ENCODE assay signal across 22 cellular contexts in genomic region chr1:150869683-150870082, GRCh38. TPM values are rescaled to one million over a fixed set of nuclear protein-coding genes. Genes with fewer than 3 reads are reported as not detected.
A peak's percentile ranks its signal among the peaks of the same experiment; 100 is the strongest.
DNase-seq lines count a peak whose midpoint lies in the region; ATAC-seq and TF ChIP-seq lines count a peak whose summit lies in the region.
"Had no signal": no experiment of that assay in that cellular context is flagged by ENCODE, and none has a peak within 500 bp of the region (broad histone marks: within the 10 kb centered on the region; RNA-seq: fewer than 3 reads in every experiment).

No MANE protein-coding gene starts in this region.

- ATAC-seq in esophagus mucosa: no peak
- no peak for ATAC-seq in HG03571 (IDR thresholded peaks at IDR 0.05; ENCODE audit: unreplicated experiment)
- ATAC-seq in HG03139 (IDR thresholded peaks at IDR 0.05; ENCODE audit: unreplicated experiment): no peak
- ATAC-seq: right cardiac atrium had no signal

- DNase-seq in stimulated activated CD4-positive, alpha-beta T cell treated with anti-CD3 and anti-CD28 coated beads, Interleukin-15, amount 100 ng/mL, for 24 hours: peak; percentile 10
- no peak for DNase-seq in stimulated activated CD4-positive, alpha-beta T cell treated with anti-CD3 and anti-CD28 coated beads, Interleukin-12 subunit alpha, Interleukin-12 subunit beta, amount 100 ng/mL, for 4 hours
- DNase-seq in RKO (ENCODE audit: low spot score): peak; percentile 18
- DNase-seq in epithelial cell of proximal tubule (ENCODE audit: low read depth): no peak
- DNase-seq in cardiac septum (ENCODE audit: low spot score): no peak
- DNase-seq: adrenal gland, DMS53, dorsolateral prefrontal cortex, erythroblast, KG1, mammary epithelial cell, NCI-H1048, NCI-H2029, NCI-H446 treated with DMSO at 0.1 percent for 48 hours, ovary, right cardiac atrium had no signal

- TF ChIP-seq CTCF in epithelial cell of proximal tubule (conservative IDR thresholded peaks at IDR 0.05; ENCODE audit: low read depth, low read length): peak; percentile 12

- intact Hi-C loops in cardiac septum (cut with DNase I): no loop called here

- no peak overlapping the region for H3K4me3 ChIP-seq in epithelial cell of proximal tubule (ENCODE audit: low read depth, low read length)
- H3K4me3 ChIP-seq: adrenal gland, cardiac muscle cell, dorsolateral prefrontal cortex, ovary had no signal

RNA-seq across cellular contexts. Expression of gene ARNT, which starts 6.7 kb away (rescaled TPM):
- total RNA-seq in epithelial cell of proximal tubule: 13.9 and 22.2 TPM in 2 replicates
- 32.0 TPM for total RNA-seq in cardiac septum
- 17.7 TPM for total RNA-seq in esophagus mucosa

RNA-seq across cellular contexts. Expression of gene CTXND2, which starts 17.3 kb away (rescaled TPM):
- total RNA-seq in epithelial cell of proximal tubule (not detected in 2 replicates), cardiac septum (not detected), esophagus mucosa (not detected)
- total RNA-seq: adrenal gland; cardiac muscle cell; dorsolateral prefrontal cortex; kidney epithelial cell; mammary epithelial cell; ovary; right cardiac atrium; T-helper 1 cell treated with Interleukin-12 subunit alpha and Interleukin-12 subunit beta and Interleukin-4 antibody, amounts not matched to agents 30 ng/mL and 1 ng/mL, for 36 hours had no signal

RNA-seq across cellular contexts. Expression of gene SETDB1, which starts 56.5 kb away (rescaled TPM):
- 20.6 and 26.4 TPM in 2 replicates for total RNA-seq in epithelial cell of proximal tubule
- total RNA-seq in cardiac septum: 15.5 TPM
- 24.3 TPM for total RNA-seq in esophagus mucosa

Comparison
In these comparisons a context has a peak if more than half of its experiments do, and no peak if none do; other contexts are left out.
1. DNase-seq: peak in stimulated activated CD4-positive, alpha-beta T cell treated with anti-CD3 and anti-CD28 coated beads, Interleukin-15, amount 100 ng/mL, for 24 hours (single experiment) and RKO (single experiment); none in stimulated activated CD4-positive, alpha-beta T cell treated with anti-CD3 and anti-CD28 coated beads, Interleukin-12 subunit alpha, Interleukin-12 subunit beta, amount 100 ng/mL, for 4 hours (single experiment), epithelial cell of proximal tubule (single experiment) and cardiac septum (single experiment).